ENCODE assay signal across 17 cellular contexts in genomic region chrX:151176351-151176750, GRCh38. TPM values are rescaled to one million over a fixed set of nuclear protein-coding genes. Genes with fewer than 3 reads are reported as not detected.
DNase-seq lines count a peak whose midpoint lies in the region; TF ChIP-seq lines count a peak whose summit lies in the region.
"Had no signal": no experiment of that assay in that cellular context is flagged by ENCODE, and none has a peak within 500 bp of the region (broad histone marks: within the 10 kb centered on the region; RNA-seq: fewer than 3 reads in every experiment).

TSS of gene GPR50 (plus strand) at chrX:151176584. CDS start at chrX:151176722, 138 bp downstream.

- peaks cover 0 to 9% of the 10 kb centered on the region in 2 donors for H3K9me3 ChIP-seq in ascending aorta
- no peaks in the 10 kb centered on the region for H3K9me3 ChIP-seq in testis

- no peaks in the 10 kb centered on the region for H3K36me3 ChIP-seq in ascending aorta
- H3K36me3 ChIP-seq in testis (ENCODE audit: low read depth, missing control alignments) = no peaks in the 10 kb centered on the region
- H3K36me3 ChIP-seq: tibial nerve had no signal

- intact Hi-C loops in ascending aorta (cut with DNase I) = no loop called here
- intact Hi-C loops in testis (cut with DNase I; ENCODE audit: low total_unique reads) = no loop called here

- DNase-seq in DMS53 (lab: John Stamatoyannopoulos, UW) = peak; percentile 49
- DNase-seq in DMS53 treated with DMSO at 0.1 percent for 48 hours (lab: John Stamatoyannopoulos, UW; ENCODE audit: unreplicated experiment) = no peak
- DNase-seq in ascending aorta (ENCODE audit: low spot score in 2 of 2) = no peak
- peak; percentile 49 for DNase-seq in iPS-NIHi11 (ENCODE audit: low spot score)
- DNase-seq in testis = no peak
- DNase-seq in foreskin melanocyte = no peak
- DNase-seq in GM20000 (ENCODE audit: low spot score) = no peak
- no peak for DNase-seq in NCI-H1436 (lab: John Stamatoyannopoulos, UW)
- DNase-seq: activated CD8-positive, alpha-beta memory T cell treated with anti-CD3 and anti-CD28 coated beads for 24 hours; activated gamma-delta T cell; CD4-positive, CD25-positive, alpha-beta regulatory T cell; EL; NCI-H446 had no signal

- H3K4me3 ChIP-seq in ascending aorta = peak within 1 kb of the TSS; percentile 21 to 36
- H3K4me3 ChIP-seq in testis = peak within 1 kb of the TSS; percentile 18 to 41

- no peak for TF ChIP-seq POLR2A in testis (IDR thresholded peaks at IDR 0.05)

- H3K4me1 ChIP-seq in ascending aorta (no peaks in the 10 kb centered on the region), testis (no peaks in the 10 kb centered on the region)

- 44 to 46% methylated on average over 4 to 6 of the region's 8 CpGs for WGBS in testis, 2 donors

- H3K27me3 ChIP-seq in ascending aorta = no peaks in the 10 kb centered on the region
- H3K27me3 ChIP-seq in testis = no peaks in the 10 kb centered on the region

- TF ChIP-seq CTCF in ascending aorta (IDR thresholded peaks at IDR 0.05) (no peak), testis (IDR thresholded peaks at IDR 0.05) (no peak), GM20000 (IDR thresholded peaks at IDR 0.05; ENCODE audit: extremely low read depth, missing control alignments) (no peak)

- H3K27ac ChIP-seq in ascending aorta = no peak within 1 kb of the TSS
- H3K27ac ChIP-seq in testis = no peak within 1 kb of the TSS
- H3K27ac ChIP-seq: tibial nerve had no signal

RNA-seq across cellular contexts. Expression of gene GPR50, which starts in this region (rescaled TPM):
- total RNA-seq in ascending aorta (not detected), testis (under 1 TPM in 1 of 2 donors, not detected in 1; 0.24 TPM)
- polyA plus RNA-seq in testis (ENCODE audit: insufficient read depth, low read depth, low replicate concordance) = not detected
- total RNA-seq: A172; CD4-positive, CD25-positive, alpha-beta regulatory T cell; HT1080; mononuclear cell; tibial nerve had no signal
- polyA plus RNA-seq: CD4-positive, CD25-positive, alpha-beta regulatory T cell had no signal

Comparison
In these comparisons a context has a peak if more than half of its experiments do, and no peak if none do; other contexts are left out.
1. DNase-seq: peak in DMS53 (single experiment) and iPS-NIHi11 (single experiment); none in DMS53 treated with DMSO at 0.1 percent for 48 hours (single experiment), ascending aorta (0 of 2), testis (single experiment), foreskin melanocyte (single experiment), GM20000 (single experiment) and NCI-H1436 (single experiment).